8 cellular contexts compared by ENCODE assay signal in the genomic region with DNA sequence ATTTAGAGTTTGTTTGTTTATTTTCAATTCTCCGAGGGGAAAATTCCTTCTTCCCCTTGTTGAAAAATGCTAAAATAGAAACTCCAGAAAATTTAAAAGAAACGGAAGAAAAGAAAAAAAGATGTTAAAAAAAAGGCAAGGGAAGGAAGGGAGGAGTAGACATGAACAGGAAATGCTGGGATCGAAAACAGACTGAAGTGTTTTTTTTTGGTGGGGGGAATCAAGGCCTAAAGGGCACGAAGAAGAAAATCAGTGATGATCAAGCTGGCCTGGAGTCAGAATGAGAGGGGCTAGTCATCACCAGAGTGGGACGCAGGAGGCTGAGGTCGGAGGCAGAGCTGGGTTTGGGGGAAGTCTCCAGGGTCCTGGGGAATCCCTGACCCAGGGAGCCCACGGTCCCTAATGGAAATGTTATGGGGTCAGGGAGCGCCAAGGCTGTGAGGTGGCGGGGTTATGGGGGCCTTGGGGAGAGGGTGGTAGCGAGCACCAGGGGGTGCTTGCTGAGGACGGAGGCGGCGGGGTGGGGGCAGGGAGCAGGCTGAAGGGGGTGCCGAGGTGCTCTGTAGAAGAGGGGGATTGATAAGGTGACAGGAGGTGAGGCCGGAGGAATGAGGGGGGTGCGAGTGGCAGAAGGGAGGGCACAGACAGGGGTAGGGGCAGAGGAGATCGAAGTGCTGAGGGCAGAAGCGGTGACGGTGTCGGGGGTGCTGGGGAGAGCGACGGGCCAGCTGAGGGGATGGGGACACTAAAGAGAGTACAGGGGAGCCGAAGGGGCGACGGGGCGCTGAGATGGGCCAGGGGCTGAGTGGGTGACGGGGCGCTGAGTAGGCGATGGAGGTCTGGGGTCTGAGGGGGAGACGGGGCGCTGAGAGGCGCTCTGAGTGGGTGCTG. TPM values are rescaled to one million over a fixed set of nuclear protein-coding genes. Genes with fewer than 3 reads are reported as not detected.
A peak's percentile ranks its signal among the peaks of the same experiment; 100 is the strongest.
DNase-seq lines count a peak whose midpoint lies in the region; ATAC-seq and TF ChIP-seq lines count a peak whose summit lies in the region.

No MANE protein-coding gene starts in this region.

- H3K9me3 ChIP-seq in neutrophil: peaks cover 2% of the 10 kb centered on the region

- in situ Hi-C loops in KBM-7 (cut with MboI; ENCODE audit: low pct_unique_long_range_greater_than_20kb, low sequenced_read_pairs): no loop called here

- H3K36me3 ChIP-seq in neutrophil (peaks cover 68% of the 10 kb centered on the region), urinary bladder (ENCODE audit: insufficient read depth) (peaks cover 11% of the 10 kb centered on the region)

- peak overlapping the region; percentile 97 for H3K27ac ChIP-seq in neutrophil
- peak overlapping the region; percentile 91 for H3K27ac ChIP-seq in urinary bladder (ENCODE audit: low read depth)

- H3K27me3 ChIP-seq in neutrophil: no peaks in the 10 kb centered on the region

- ATAC-seq in HG03196 (IDR thresholded peaks at IDR 0.05; ENCODE audit: unreplicated experiment): no peak
- ATAC-seq in GM21528 (IDR thresholded peaks at IDR 0.05; ENCODE audit: low FRiP score, unreplicated experiment): no peak

- 2% methylated on average over 32 of the region's 32 CpGs for WGBS in urinary bladder

- DNase-seq in AG20443 (ENCODE audit: low spot score) (peak; percentile 19), KBM-7 (peak; percentile 24), activated T-cell treated with anti-CD3 and anti-CD28 coated beads for 24 hours (ENCODE audit: low read depth) (peak; percentile 49), fibroblast of mammary gland (ENCODE audit: low read depth) (no peak)

- H3K4me3 ChIP-seq in fibroblast of mammary gland (ENCODE audit: control insufficient read depth, low read depth, low read length) (peak overlapping the region; percentile 92), neutrophil (ENCODE audit: low read depth in 1 of 2, low read length in 1 of 2) (peak overlapping the region; percentile 98 to 99), urinary bladder (ENCODE audit: low read depth, low read length) (peak overlapping the region; percentile 97)

- TF ChIP-seq CTCF in fibroblast of mammary gland (conservative IDR thresholded peaks at IDR 0.05; ENCODE audit: control insufficient read depth, insufficient read depth, low read depth, low read length) (no peak), neutrophil (IDR thresholded peaks at IDR 0.05) (no peak)

- H3K4me1 ChIP-seq in neutrophil (ENCODE audit: control insufficient read depth in 1 of 2, insufficient read depth in 1 of 2, low read depth in 1 of 2, low read length in 1 of 2) (peaks cover 35 to 52% of the 10 kb centered on the region in 2 experiments), urinary bladder (ENCODE audit: insufficient read depth) (peaks cover 4% of the 10 kb centered on the region)

RNA-seq across cellular contexts. Expression of gene ZNFX1, which starts 0.7 kb away (rescaled TPM):
- 22.2 TPM for total RNA-seq in urinary bladder
- polyA plus RNA-seq in urinary bladder: 17.2 TPM

RNA-seq across cellular contexts. Expression of gene DDX27, which starts 57.9 kb away (rescaled TPM):
- 17.9 TPM for total RNA-seq in urinary bladder
- 36.1 TPM for polyA plus RNA-seq in urinary bladder
